ENCODE assay signal across 13 cellular contexts in genomic region chr4:6221296-6221850, GRCh38. TPM values are rescaled to one million over a fixed set of nuclear protein-coding genes. Genes with fewer than 3 reads are reported as not detected.
DNase-seq lines count a peak whose midpoint lies in the region; ATAC-seq and TF ChIP-seq lines count a peak whose summit lies in the region.
"Had no signal": no experiment of that assay in that cellular context is flagged by ENCODE, and none has a peak within 500 bp of the region (broad histone marks: within the 10 kb centered on the region; RNA-seq: fewer than 3 reads in every experiment).

No MANE protein-coding gene starts in this region.

- no peak overlapping the region for H2BK5ac ChIP-seq in mesendoderm (ENCODE audit: low read length)

- no peak overlapping the region for H3K4ac ChIP-seq in mesendoderm (ENCODE audit: low read depth, low read length)

- no peak overlapping the region for H4K5ac ChIP-seq in mesendoderm (ENCODE audit: low read length)

- no peak overlapping the region for H2BK15ac ChIP-seq in mesendoderm (replicated peaks; ENCODE audit: low read depth)

- no peak overlapping the region for H2BK120ac ChIP-seq in mesendoderm (ENCODE audit: low read depth, low read length)

- H3K27me3 ChIP-seq in heart left ventricle (peaks cover 7 to 57% (median 26%) of the 10 kb centered on the region in 9 donors), body of pancreas (peaks cover 0 to 11% of the 10 kb centered on the region in 2 donors), mesendoderm (ENCODE audit: insufficient read depth, low read length, poor library complexity) (no peaks in the 10 kb centered on the region), upper lobe of left lung (peaks cover 0 to 18% (median 6%) of the 10 kb centered on the region in 4 donors), foreskin keratinocyte (peaks cover 27% of the 10 kb centered on the region)

- H3K4me2 ChIP-seq in mesendoderm (ENCODE audit: low read length): peak overlapping the region; percentile 40

- no peak overlapping the region for H3K18ac ChIP-seq in mesendoderm (ENCODE audit: low read length)

- H2AK5ac ChIP-seq in mesendoderm (ENCODE audit: low read length): no peak overlapping the region

- 15 to 20% (median 18%) methylated on average over 17 of the region's 17 CpGs for WGBS in heart left ventricle, 4 donors
- WGBS in body of pancreas, 2 donors: 6 to 9% methylated on average over 16 to 17 of the region's 17 CpGs
- WGBS in mesendoderm (ENCODE audit: extremely low coverage, insufficient coverage, low lambda C conversion rate): no CpG with 5 or more reads among the region's 17 CpGs
- WGBS in upper lobe of left lung, 2 donors: 18 to 21% methylated on average over 17 of the region's 17 CpGs

- H3K4me3 ChIP-seq in heart left ventricle (peak overlapping the region in 10 of 12 donors; percentile 16 to 46 (median 38)), body of pancreas (no peak overlapping the region), mesendoderm (ENCODE audit: low read length) (no peak overlapping the region), upper lobe of left lung (peak overlapping the region in 3 of 4 donors; percentile 10 to 38 (median 16))

- H3K27ac Mint-ChIP-seq in stimulated activated naive CD8-positive, alpha-beta T cell treated with anti-CD3 and anti-CD28 coated beads, Interleukin-15, amount 100 ng/mL, for 72 hours: no peak overlapping the region
- H3K27ac Mint-ChIP-seq: activated B cell treated with CpG ODN at 0.5 μM for 24 hours, B cell had no signal

- intact Hi-C loops in heart left ventricle (cut with DNase I): no loop called here
- intact Hi-C loops in left cardiac atrium (cut with DNase I): no loop called here
- intact Hi-C loops in body of pancreas (cut with DNase I): no loop called here

- H3K9me3 Mint-ChIP-seq in stimulated activated naive CD8-positive, alpha-beta T cell treated with anti-CD3 and anti-CD28 coated beads, Interleukin-15, amount 100 ng/mL, for 72 hours: peaks cover 0 to 3% of the 10 kb centered on the region in 2 donors

- ATAC-seq in heart left ventricle: no peak
- no peak for ATAC-seq in left cardiac atrium
- ATAC-seq in body of pancreas: peak; percentile 16
- no peak for ATAC-seq in upper lobe of left lung (ENCODE audit: low FRiP score in 2 of 2)
- ATAC-seq in HG03378 (IDR thresholded peaks at IDR 0.05; ENCODE audit: unreplicated experiment): no peak
- ATAC-seq in stimulated activated naive CD8-positive, alpha-beta T cell treated with anti-CD3 and anti-CD28 coated beads, Interleukin-15, amount 100 ng/mL, for 72 hours: no peak
- ATAC-seq in foreskin keratinocyte: no peak

- no peak overlapping the region for H3K27ac ChIP-seq in heart left ventricle
- H3K27ac ChIP-seq in body of pancreas: no peak overlapping the region
- H3K27ac ChIP-seq in mesendoderm (ENCODE audit: low read depth, low read length): no peak overlapping the region
- H3K27ac ChIP-seq in upper lobe of left lung: no peak overlapping the region
- no peak overlapping the region for H3K27ac ChIP-seq in foreskin keratinocyte
- H3K27ac ChIP-seq: epithelial cell of prostate had no signal

- TF ChIP-seq POLR2A in heart left ventricle (IDR thresholded peaks at IDR 0.05) (no peak), body of pancreas (IDR thresholded peaks at IDR 0.05) (no peak), upper lobe of left lung (IDR thresholded peaks at IDR 0.05) (no peak)

- no peak overlapping the region for H3K56ac ChIP-seq in mesendoderm (ENCODE audit: low read length)

- DNase-seq in heart left ventricle (no peak), left cardiac atrium (no peak), body of pancreas (peak in 1 of 4 donors; percentile 26), mesendoderm (peak; percentile 63), upper lobe of left lung (no peak), foreskin keratinocyte (no peak)
- no peak for DNase-seq in stimulated activated naive CD8-positive, alpha-beta T cell treated with anti-CD3 and anti-CD28 coated beads, Interleukin-15, amount 100 ng/mL, for 72 hours
- DNase-seq: activated B cell treated with CpG ODN at 0.5 μM for 24 hours; stimulated activated naive CD4-positive, alpha-beta T cell had no signal

- no peaks in the 10 kb centered on the region for H3K79me1 ChIP-seq in mesendoderm (ENCODE audit: low read length)

- H3K9me3 ChIP-seq in heart left ventricle: peaks cover 0 to 8% (median 0%) of the 10 kb centered on the region in 12 donors
- no peaks in the 10 kb centered on the region for H3K9me3 ChIP-seq in body of pancreas
- peaks cover 5 to 13% (median 7%) of the 10 kb centered on the region in 4 donors for H3K9me3 ChIP-seq in upper lobe of left lung

- H3K4me3 Mint-ChIP-seq in stimulated activated naive CD8-positive, alpha-beta T cell treated with anti-CD3 and anti-CD28 coated beads, Interleukin-15, amount 100 ng/mL, for 72 hours: peak overlapping the region in 1 of 2 donors; percentile 42
- H3K4me3 Mint-ChIP-seq: activated B cell treated with CpG ODN at 0.5 μM for 24 hours, B cell had no signal

- H3K4me1 ChIP-seq in heart left ventricle (peaks cover 0 to 9% (median 0%) of the 10 kb centered on the region in 12 donors), body of pancreas (no peaks in the 10 kb centered on the region), mesendoderm (ENCODE audit: control insufficient read depth, low read depth, low read length) (peaks cover 6% of the 10 kb centered on the region), upper lobe of left lung (peaks cover 0 to 11% (median 6%) of the 10 kb centered on the region in 4 donors), foreskin keratinocyte (no peaks in the 10 kb centered on the region)

- H3K27me3 Mint-ChIP-seq in stimulated activated naive CD8-positive, alpha-beta T cell treated with anti-CD3 and anti-CD28 coated beads, Interleukin-15, amount 100 ng/mL, for 72 hours: peaks cover 83% of the 10 kb centered on the region

- no peaks in the 10 kb centered on the region for H3K79me2 ChIP-seq in mesendoderm (ENCODE audit: control insufficient read depth, insufficient read depth, low read length)

- H3K9ac ChIP-seq in mesendoderm (ENCODE audit: low read length): no peak overlapping the region

- H3K4me1 Mint-ChIP-seq in stimulated activated naive CD8-positive, alpha-beta T cell treated with anti-CD3 and anti-CD28 coated beads, Interleukin-15, amount 100 ng/mL, for 72 hours: no peaks in the 10 kb centered on the region
- H3K4me1 Mint-ChIP-seq: activated B cell treated with CpG ODN at 0.5 μM for 24 hours, B cell had no signal

- no peak for TF ChIP-seq CTCF in heart left ventricle (IDR thresholded peaks at IDR 0.05)
- no peak for TF ChIP-seq CTCF in body of pancreas (IDR thresholded peaks at IDR 0.05)
- no peak for TF ChIP-seq CTCF in upper lobe of left lung (IDR thresholded peaks at IDR 0.05)
- no peak for TF ChIP-seq CTCF in foreskin keratinocyte (conservative IDR thresholded peaks at IDR 0.05)

- TF ChIP-seq EP300 in upper lobe of left lung (IDR thresholded peaks at IDR 0.05): no peak

- H3K36me3 ChIP-seq in heart left ventricle (no peaks in the 10 kb centered on the region), body of pancreas (replicated peaks in 1 of 2; ENCODE audit: insufficient read depth in 1 of 2, low read depth in 2 of 2) (no peaks in the 10 kb centered on the region), mesendoderm (ENCODE audit: control insufficient read depth, insufficient read depth, low read length) (no peaks in the 10 kb centered on the region), upper lobe of left lung (no peaks in the 10 kb centered on the region)

- no peak overlapping the region for H4K8ac ChIP-seq in mesendoderm (ENCODE audit: low read depth, low read length)

- H3K23ac ChIP-seq in mesendoderm (ENCODE audit: low read length): no peak overlapping the region

RNA-seq across cellular contexts. Expression of gene JAKMIP1, which starts 21.0 kb away (rescaled TPM):
- total RNA-seq in heart left ventricle: under 1 TPM in 3 of 9 donors, not detected in 6; 0.23 to 0.99 (median 0.38) TPM
- under 1 TPM; 0.01 to 0.08 TPM for polyA plus RNA-seq in heart left ventricle
- total RNA-seq in left cardiac atrium: under 1 TPM; 0.10 to 0.21 TPM
- 1 to 10 TPM in 1 of 2 donors, under 1 TPM in 1; 0.78 to 1.3 TPM for total RNA-seq in body of pancreas
- polyA plus RNA-seq in mesendoderm (2013, experiment 1 of 2): 3.5 TPM
- polyA plus RNA-seq in mesendoderm (2013, experiment 2 of 2): 3.5 TPM
- 1 to 10 TPM in 3 of 6 donors, under 1 TPM in 3; 0.40 to 6.8 (median 1.0) TPM for total RNA-seq in upper lobe of left lung
- not detected in 2 replicates for total RNA-seq in foreskin keratinocyte
- not detected in 2 replicates for polyA plus RNA-seq in foreskin keratinocyte
- total RNA-seq: RPMI7951 had no signal

RNA-seq across cellular contexts. Expression of gene WFS1, which starts 48.3 kb away (rescaled TPM):
- total RNA-seq in heart left ventricle: 100 to 1,000 TPM in 2 of 9 donors, 10 to 100 TPM in 7; 55.5 to 202 (median 74.7) TPM
- 10 to 100 TPM; 44.8 to 62.1 TPM for polyA plus RNA-seq in heart left ventricle
- total RNA-seq in left cardiac atrium: 10 to 100 TPM; 66.0 to 68.0 TPM
- 10 to 100 TPM; 18.4 to 31.6 TPM for total RNA-seq in body of pancreas
- 23.7 TPM for polyA plus RNA-seq in mesendoderm (2013, experiment 1 of 2)
- polyA plus RNA-seq in mesendoderm (2013, experiment 2 of 2): 21.6 TPM
- 100 to 1,000 TPM in 3 of 6 donors, 10 to 100 TPM in 3; 88.8 to 180 (median 105) TPM for total RNA-seq in upper lobe of left lung
- total RNA-seq in foreskin keratinocyte: 9.8 and 11.0 TPM in 2 replicates
- 9.7 and 10.8 TPM in 2 replicates for polyA plus RNA-seq in foreskin keratinocyte

Comparison
In these comparisons a context has a peak if more than half of its experiments do, and no peak if none do; other contexts are left out.
1. H3K4me3 ChIP-seq: peak in heart left ventricle (10 of 12) and upper lobe of left lung (3 of 4); none in body of pancreas (0 of 2) and mesendoderm (single experiment).